17 cellular contexts compared by ENCODE assay signal in genomic region chrX:21978346-21978745, GRCh38. TPM values are rescaled to one million over a fixed set of nuclear protein-coding genes. Genes with fewer than 3 reads are reported as not detected.
DNase-seq lines count a peak whose midpoint lies in the region; ATAC-seq and TF ChIP-seq lines count a peak whose summit lies in the region.
"Had no signal": no experiment of that assay in that cellular context is flagged by ENCODE, and none has a peak within 500 bp of the region (broad histone marks: within the 10 kb centered on the region; RNA-seq: fewer than 3 reads in every experiment).

No MANE protein-coding gene starts in this region.

- H3K4me2 ChIP-seq in HCT116 (ENCODE audit: low read length) (no peak overlapping the region), OCI-LY7 (ENCODE audit: low read length) (no peak overlapping the region)

- H3K36me3 ChIP-seq in HCT116 (ENCODE audit: control insufficient read depth in 1 of 2, insufficient read depth in 2 of 2, low read length in 2 of 2), result peaks cover 12 to 18% of the 10 kb centered on the region in 2 experiments; a peak in 2 of 4 replicates
- peaks cover 49% of the 10 kb centered on the region for H3K36me3 ChIP-seq in OCI-LY7 (ENCODE audit: insufficient read depth, low read length)

- POLR2A ChIA-PET in HCT116 (lab: Charles Lee) (no interaction called here), OCI-LY7 (lab: Charles Lee) (interaction anchor here (1.0 kb wide), 1 partner anchor 10 kb away, joined by 3 read pairs; no protein-coding TSS in a partner anchor)

- H3K4me1 Mint-ChIP-seq in activated T-cell treated with anti-CD3 and anti-CD28 coated beads, Interleukin-2, amount 50 U/mL, for 24 hours (ENCODE audit: low read depth), result peaks cover 14% of the 10 kb centered on the region
- H3K4me1 Mint-ChIP-seq: H9 had no signal

- H3K9me2 ChIP-seq in HCT116 (ENCODE audit: insufficient read depth) (no peaks in the 10 kb centered on the region), OCI-LY7 (ENCODE audit: insufficient read depth, low read length) (no peaks in the 10 kb centered on the region)

- intact Hi-C loops in HCT116 (cut with micrococcal nuclease), result loop anchor here (10.0 kb wide), 1 partner anchor 1454 kb away; no protein-coding TSS in a partner anchor
- intact Hi-C loops in OCI-LY7 (cut with micrococcal nuclease; ENCODE audit: unreplicated experiment), result no loop called here

- no peak for DNase-seq in HCT116 (ENCODE audit: low read depth, low spot score)
- DNase-seq in OCI-LY7 (ENCODE audit: low spot score), result no peak
- no peak for DNase-seq in left lobe of liver (ENCODE audit: low spot score)
- no peak for DNase-seq in COR-L47 (lab: John Stamatoyannopoulos, UW)
- no peak for DNase-seq in NCI-H2029 (lab: John Stamatoyannopoulos, UW)
- no peak for DNase-seq in activated T-cell treated with anti-CD3 and anti-CD28 coated beads, Interleukin-2, amount 50 U/mL, for 24 hours
- DNase-seq: AML-193; CD4-positive, alpha-beta memory T cell; DMS 273 treated with DMSO at 0.1 percent for 48 hours; DMS53; DND-41; EL; GOT3; H9 had no signal

- no peak overlapping the region for H3K4me3 ChIP-seq in HCT116 (replicated peaks in 1 of 2; ENCODE audit: low read depth in 1 of 2, low read length in 2 of 2)
- H3K4me3 ChIP-seq in OCI-LY7 (ENCODE audit: low read depth, low read length, poor library complexity, severe bottlenecking), result no peak overlapping the region

- H3K9me3 Mint-ChIP-seq in activated T-cell treated with anti-CD3 and anti-CD28 coated beads, Interleukin-2, amount 50 U/mL, for 24 hours, result no peaks in the 10 kb centered on the region
- H3K9me3 Mint-ChIP-seq: CD4-positive, alpha-beta memory T cell had no signal

- peaks cover 19% of the 10 kb centered on the region for H3K27me3 Mint-ChIP-seq in activated T-cell treated with anti-CD3 and anti-CD28 coated beads, Interleukin-2, amount 50 U/mL, for 24 hours
- H3K27me3 Mint-ChIP-seq: CD4-positive, alpha-beta memory T cell had no signal

- H3K4me1 ChIP-seq in HCT116 (ENCODE audit: control insufficient read depth in 1 of 2, insufficient read depth in 2 of 2, low read length in 2 of 2) (no peaks in the 10 kb centered on the region), OCI-LY7 (ENCODE audit: insufficient read depth, low read length, poor library complexity, severe bottlenecking) (peaks cover 7% of the 10 kb centered on the region)

- H3K27ac ChIP-seq in HCT116 (ENCODE audit: low read depth, low read length) (no peak overlapping the region), OCI-LY7 (ENCODE audit: low read depth, low read length, poor library complexity, severe bottlenecking) (no peak overlapping the region)
- H3K27ac ChIP-seq: C4-2B had no signal

- H4K20me1 ChIP-seq in HCT116 (ENCODE audit: insufficient read depth) (no peaks in the 10 kb centered on the region), OCI-LY7 (ENCODE audit: insufficient read depth, low read length) (no peaks in the 10 kb centered on the region)

- RAD21 ChIA-PET in HCT116 (lab: Charles Lee; ENCODE audit: low non-redundant PET in 1 of 2, low total read pairs in 2 of 2, uncharacterized antibody in 2 of 2, unreplicated experiment in 2 of 2), result no interaction called here

- no peak overlapping the region for H3K4me3 Mint-ChIP-seq in activated T-cell treated with anti-CD3 and anti-CD28 coated beads, Interleukin-2, amount 50 U/mL, for 24 hours
- H3K4me3 Mint-ChIP-seq: CD4-positive, alpha-beta memory T cell; H9 had no signal

- H3K9me3 ChIP-seq in HCT116 (ENCODE audit: control insufficient read depth in 1 of 2, insufficient read depth in 1 of 2, low read depth in 1 of 2, low read length in 2 of 2), result no peaks in the 10 kb centered on the region
- H3K9me3 ChIP-seq in OCI-LY7 (ENCODE audit: low read length), result no peaks in the 10 kb centered on the region

- BruUV-seq in HCT116 (replicated peaks; lab: Mats Ljungman, UMichigan) (TSS peak; percentile 15), OCI-LY7 (replicated peaks; lab: Mats Ljungman, UMichigan) (TSS peak; percentile 25)

- H3K27ac Mint-ChIP-seq in activated T-cell treated with anti-CD3 and anti-CD28 coated beads, Interleukin-2, amount 50 U/mL, for 24 hours, result no peak overlapping the region
- H3K27ac Mint-ChIP-seq: H9 had no signal

- H2AFZ ChIP-seq in HCT116 (ENCODE audit: low read depth, low read length, poor library complexity, severe bottlenecking) (no peak overlapping the region), OCI-LY7 (ENCODE audit: low read length) (no peak overlapping the region)

- TF ChIP-seq RAD21 in HCT116 (IDR thresholded peaks at IDR 0.05; ENCODE audit: low read depth), result no peak

- H3K36me3 Mint-ChIP-seq in activated T-cell treated with anti-CD3 and anti-CD28 coated beads, Interleukin-2, amount 50 U/mL, for 24 hours (ENCODE audit: low read depth), result peaks cover 70% of the 10 kb centered on the region

- no peak overlapping the region for H3K9ac ChIP-seq in HCT116 (ENCODE audit: low read length)

- H3K79me2 ChIP-seq in HCT116 (ENCODE audit: insufficient read depth, low read length) (peaks cover 34% of the 10 kb centered on the region; the same call in 1 of the 2 replicates), OCI-LY7 (ENCODE audit: insufficient read depth, low read depth, low read length) (no peaks in the 10 kb centered on the region)

- TF ChIP-seq CTCF in HCT116 (IDR thresholded peaks at IDR 0.05 in 2 of 3, conservative IDR thresholded peaks at IDR 0.05 in 1 of 3; ENCODE audit: borderline replicate concordance in 1 of 3, insufficient read depth in 1 of 3, low read depth in 2 of 3, low read length in 2 of 3), result no peak
- TF ChIP-seq CTCF in OCI-LY7 (conservative IDR thresholded peaks at IDR 0.05; ENCODE audit: low read length), result no peak

- no peaks in the 10 kb centered on the region for H3K27me3 ChIP-seq in HCT116 (ENCODE audit: insufficient read depth, low read length)

- no peak for TF ChIP-seq POLR2A in HCT116 (IDR thresholded peaks at IDR 0.05; ENCODE audit: borderline replicate concordance, extremely low read depth, insufficient read depth, insufficient read length)

- CTCF ChIA-PET in HCT116 (lab: Charles Lee) (no interaction called here), OCI-LY7 (lab: Charles Lee; ENCODE audit: unreplicated experiment) (no interaction called here)

- no peak for ATAC-seq in HCT116
- ATAC-seq in left lobe of liver, result peak; percentile 36
- ATAC-seq in GM18909 (IDR thresholded peaks at IDR 0.05; ENCODE audit: poor library complexity, unreplicated experiment), result no peak

TF ChIP-seq in HCT116, 20 proteins besides CTCF, POLR2A, EP300 and RAD21 (continues in another document):
- TF ChIP-seq, protein P1, sequence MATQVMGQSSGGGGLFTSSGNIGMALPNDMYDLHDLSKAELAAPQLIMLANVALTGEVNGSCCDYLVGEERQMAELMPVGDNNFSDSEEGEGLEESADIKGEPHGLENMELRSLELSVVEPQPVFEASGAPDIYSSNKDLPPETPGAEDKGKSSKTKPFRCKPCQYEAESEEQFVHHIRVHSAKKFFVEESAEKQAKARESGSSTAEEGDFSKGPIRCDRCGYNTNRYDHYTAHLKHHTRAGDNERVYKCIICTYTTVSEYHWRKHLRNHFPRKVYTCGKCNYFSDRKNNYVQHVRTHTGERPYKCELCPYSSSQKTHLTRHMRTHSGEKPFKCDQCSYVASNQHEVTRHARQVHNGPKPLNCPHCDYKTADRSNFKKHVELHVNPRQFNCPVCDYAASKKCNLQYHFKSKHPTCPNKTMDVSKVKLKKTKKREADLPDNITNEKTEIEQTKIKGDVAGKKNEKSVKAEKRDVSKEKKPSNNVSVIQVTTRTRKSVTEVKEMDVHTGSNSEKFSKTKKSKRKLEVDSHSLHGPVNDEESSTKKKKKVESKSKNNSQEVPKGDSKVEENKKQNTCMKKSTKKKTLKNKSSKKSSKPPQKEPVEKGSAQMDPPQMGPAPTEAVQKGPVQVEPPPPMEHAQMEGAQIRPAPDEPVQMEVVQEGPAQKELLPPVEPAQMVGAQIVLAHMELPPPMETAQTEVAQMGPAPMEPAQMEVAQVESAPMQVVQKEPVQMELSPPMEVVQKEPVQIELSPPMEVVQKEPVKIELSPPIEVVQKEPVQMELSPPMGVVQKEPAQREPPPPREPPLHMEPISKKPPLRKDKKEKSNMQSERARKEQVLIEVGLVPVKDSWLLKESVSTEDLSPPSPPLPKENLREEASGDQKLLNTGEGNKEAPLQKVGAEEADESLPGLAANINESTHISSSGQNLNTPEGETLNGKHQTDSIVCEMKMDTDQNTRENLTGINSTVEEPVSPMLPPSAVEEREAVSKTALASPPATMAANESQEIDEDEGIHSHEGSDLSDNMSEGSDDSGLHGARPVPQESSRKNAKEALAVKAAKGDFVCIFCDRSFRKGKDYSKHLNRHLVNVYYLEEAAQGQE (IDR thresholded peaks at IDR 0.05; ENCODE audit: low read depth), result no peak
- no peak for TF ChIP-seq SRF (IDR thresholded peaks at IDR 0.05; ENCODE audit: low read depth)
- no peak for TF ChIP-seq ATF3 (IDR thresholded peaks at IDR 0.05)
- TF ChIP-seq, protein P2, sequence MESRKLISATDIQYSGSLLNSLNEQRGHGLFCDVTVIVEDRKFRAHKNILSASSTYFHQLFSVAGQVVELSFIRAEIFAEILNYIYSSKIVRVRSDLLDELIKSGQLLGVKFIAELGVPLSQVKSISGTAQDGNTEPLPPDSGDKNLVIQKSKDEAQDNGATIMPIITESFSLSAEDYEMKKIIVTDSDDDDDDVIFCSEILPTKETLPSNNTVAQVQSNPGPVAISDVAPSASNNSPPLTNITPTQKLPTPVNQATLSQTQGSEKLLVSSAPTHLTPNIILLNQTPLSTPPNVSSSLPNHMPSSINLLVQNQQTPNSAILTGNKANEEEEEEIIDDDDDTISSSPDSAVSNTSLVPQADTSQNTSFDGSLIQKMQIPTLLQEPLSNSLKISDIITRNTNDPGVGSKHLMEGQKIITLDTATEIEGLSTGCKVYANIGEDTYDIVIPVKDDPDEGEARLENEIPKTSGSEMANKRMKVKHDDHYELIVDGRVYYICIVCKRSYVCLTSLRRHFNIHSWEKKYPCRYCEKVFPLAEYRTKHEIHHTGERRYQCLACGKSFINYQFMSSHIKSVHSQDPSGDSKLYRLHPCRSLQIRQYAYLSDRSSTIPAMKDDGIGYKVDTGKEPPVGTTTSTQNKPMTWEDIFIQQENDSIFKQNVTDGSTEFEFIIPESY (IDR thresholded peaks at IDR 0.05; ENCODE audit: extremely low read depth, insufficient replicate concordance, low read length), result no peak
- TF ChIP-seq YY1 (IDR thresholded peaks at IDR 0.05; ENCODE audit: extremely low read depth, insufficient replicate concordance, low read depth, low read length), result no peak
- no peak for TF ChIP-seq SIN3A (IDR thresholded peaks at IDR 0.05; ENCODE audit: low read depth)

RNA-seq across cellular contexts. Expression of gene SMS, which starts 37.8 kb away (rescaled TPM):
- total RNA-seq in HCT116 (2021; ENCODE audit: unreplicated experiment) (164 TPM), OCI-LY7 (2022) (86.3 and 88.3 TPM in 2 replicates), left lobe of liver (17.8 TPM)
- polyA plus RNA-seq in HCT116 (2012), result 118 and 150 TPM in 2 replicates
- 59.6 and 64.9 TPM in 2 replicates for total RNA-seq in OCI-LY7 (2014; rRNA removed; shearing (Covaris generic))

RNA-seq across cellular contexts. Expression of gene PHEX, which starts 53.8 kb away (rescaled TPM):
- total RNA-seq in HCT116 (2021; ENCODE audit: unreplicated experiment) (0.27 TPM), OCI-LY7 (2022) (not detected in 2 replicates), left lobe of liver (not detected)
- polyA plus RNA-seq in HCT116 (2012), result 0.09 and 0.14 TPM in 2 replicates
- total RNA-seq in OCI-LY7 (2014; rRNA removed; shearing (Covaris generic)), result 0.09 TPM in 1 of 2 replicates, not detected in the other
- total RNA-seq: G401 had no signal
